Comparison of ENCODE assay signal across 8 cellular contexts in genomic region chr7:107879400-107880035, GRCh38.
DNase-seq lines count a peak whose midpoint lies in the region; ATAC-seq, FAIRE-seq and TF ChIP-seq lines count a peak whose summit lies in the region.

No MANE protein-coding gene starts in this region.

- H3K27me3 Mint-ChIP-seq in T-helper 2 cell treated with Interferon-gamma antibody and Interleukin-4, amounts not matched to agents 5 μg/mL and 100 μg/mL, for 36 hours (ENCODE audit: low read depth), result peaks cover 25% of the 10 kb centered on the region

- H3K27me3 ChIP-seq in GM06990 (replicated peaks; ENCODE audit: control insufficient read depth, insufficient read depth, low read length), result no peaks in the 10 kb centered on the region

- H3K4me3 ChIP-seq in GM06990 (replicated peaks; ENCODE audit: low read depth, low read length), result no peak overlapping the region

- ATAC-seq in HG02623 (IDR thresholded peaks at IDR 0.05; ENCODE audit: unreplicated experiment), result peak; percentile 77

- peaks cover 25% of the 10 kb centered on the region for H3K4me1 Mint-ChIP-seq in T-helper 2 cell treated with Interferon-gamma antibody and Interleukin-4, amounts not matched to agents 5 μg/mL and 100 μg/mL, for 36 hours (ENCODE audit: low read depth)

- peak; percentile 80 for TF ChIP-seq CTCF in GM06990 (IDR thresholded peaks at IDR 0.05; ENCODE audit: insufficient read depth, low read length, poor library complexity, severe bottlenecking)

- no peak overlapping the region for H3K4me3 Mint-ChIP-seq in T-helper 2 cell treated with Interferon-gamma antibody and Interleukin-4, amounts not matched to agents 5 μg/mL and 100 μg/mL, for 36 hours

- H3K27ac Mint-ChIP-seq in T-helper 2 cell treated with Interferon-gamma antibody and Interleukin-4, amounts not matched to agents 5 μg/mL and 100 μg/mL, for 36 hours, result no peak overlapping the region

- in situ Hi-C loops in ACHN (cut with HindIII; ENCODE audit: low pct_ligation_motif_present, low pct_unique_long_range_greater_than_20kb, low sequenced_read_pairs), result no loop called here

- no peaks in the 10 kb centered on the region for H3K36me3 ChIP-seq in GM06990 (ENCODE audit: control insufficient read depth, insufficient read depth, low read length)

- no peaks in the 10 kb centered on the region for H3K36me3 Mint-ChIP-seq in T-helper 2 cell treated with Interferon-gamma antibody and Interleukin-4, amounts not matched to agents 5 μg/mL and 100 μg/mL, for 36 hours (ENCODE audit: low read depth)

- no peaks in the 10 kb centered on the region for H3K9me3 Mint-ChIP-seq in T-helper 2 cell treated with Interferon-gamma antibody and Interleukin-4, amounts not matched to agents 5 μg/mL and 100 μg/mL, for 36 hours

- FAIRE-seq in endometrium (lab: Jason Lieb, UNC), result peak; percentile 93

- peak; percentile 79 for DNase-seq in ACHN
- no peak for DNase-seq in GM06990 (ENCODE audit: extremely low read depth, insufficient read length)
- DNase-seq in NCI-H1417 treated with DMSO at 0.1 percent for 48 hours (lab: John Stamatoyannopoulos, UW), result peak; percentile 33
- DNase-seq in T-helper 2 cell treated with Interferon-gamma antibody and Interleukin-4, amounts not matched to agents 5 μg/mL and 100 μg/mL, for 36 hours (ENCODE audit: low spot score), result peak; percentile 17
- DNase-seq in middle frontal gyrus (ENCODE audit: extremely low spot score, low spot score), result peak; percentile 29
- no peak for DNase-seq in OCI-M2 (lab: John Stamatoyannopoulos, UW; ENCODE audit: unreplicated experiment)

Comparison
In these comparisons a context has a peak if more than half of its experiments do, and no peak if none do; other contexts are left out.
1. DNase-seq: peak in ACHN (single experiment), NCI-H1417 treated with DMSO at 0.1 percent for 48 hours (single experiment), T-helper 2 cell treated with Interferon-gamma antibody and Interleukin-4, amounts not matched to agents 5 μg/mL and 100 μg/mL, for 36 hours (single experiment) and middle frontal gyrus (single experiment); none in GM06990 (single experiment) and OCI-M2 (single experiment).